In the genomic region with DNA sequence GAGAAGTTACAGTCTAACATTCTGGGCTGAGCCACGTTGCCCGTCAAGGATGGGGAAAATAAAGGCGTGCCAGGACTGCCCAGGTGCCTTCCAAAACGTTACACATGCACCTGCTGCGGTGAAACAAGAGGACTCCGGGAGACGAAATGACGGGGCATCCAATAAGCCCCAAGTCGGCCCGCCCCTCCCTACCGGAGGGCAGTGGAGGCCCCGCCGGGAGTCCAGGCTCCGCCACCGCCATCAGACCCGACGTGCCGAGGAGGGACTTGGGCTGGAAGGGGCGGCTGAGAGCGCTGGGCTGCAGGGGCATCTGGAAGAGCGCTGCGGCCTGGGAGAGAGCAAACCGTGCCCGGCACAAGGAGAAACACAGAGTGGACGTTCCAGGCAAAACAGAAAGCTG, we compare ENCODE assay signal across 26 cellular contexts.
"Had no signal": no experiment of that assay in that cellular context is flagged by ENCODE, and none has a peak within 500 bp of the region (broad histone marks: within the 10 kb centered on the region; RNA-seq: fewer than 3 reads in every experiment).

No MANE protein-coding gene starts in this region.

- FAIRE-seq: K562 had no signal

- DNase-seq: activated B cell treated with CpG ODN at 0.5 μM for 24 hours; activated CD4-positive, alpha-beta T cell treated with anti-CD3 and anti-CD28 coated beads for 1 hour; activated CD4-positive, alpha-beta T cell treated with anti-CD3 and anti-CD28 coated beads, Interleukin-2, amount 10 ng/mL, durations not matched to agents 24 days and 14 days; activated CD4-positive, alpha-beta T cell treated with anti-CD3 and anti-CD28 coated beads, Interleukin-2, amount 50 U/mL, for 48 hours; activated naive CD4-positive, alpha-beta T cell treated with anti-CD3 and anti-CD28 coated beads, Interleukin-2, amount 50 U/mL, for 16 hours; activated naive CD8-positive, alpha-beta T cell treated with anti-CD3 and anti-CD28 coated beads, Interleukin-2, amount 10 ng/mL, durations not matched to agents 7 days and 5 days; activated T-cell treated with anti-CD3 and anti-CD28 coated beads for 4 hours; activated T-cell treated with anti-CD3 and anti-CD28 coated beads, Interleukin-2, amount 50 U/mL, for 48 hours; anterior cingulate cortex; Kasumi-1; NCI-H1048; NCI-H1930; NCI-H2171; NCI-H2227 treated with DMSO at 0.1 percent for 48 hours; NCI-H446 treated with DMSO at 0.1 percent for 48 hours; NCI-H524 treated with DMSO at 0.1 percent for 48 hours; NCI-H82; OCI-M1; Peyer's patch; SHP77; T-helper 17 cell; T-helper 9 cell had no signal

- H3K9me3 ChIP-seq: adrenal gland, Peyer's patch, SJSA1 had no signal

- H3K4me3 ChIP-seq: adrenal gland, K562, Peyer's patch, SJSA1 had no signal

- H3K4me1 ChIP-seq: adrenal gland, Peyer's patch had no signal

- H3K27ac Mint-ChIP-seq: activated B cell treated with CpG ODN at 0.5 μM for 24 hours; activated CD4-positive, alpha-beta T cell treated with anti-CD3 and anti-CD28 coated beads, Interleukin-2, amount 10 ng/mL, durations not matched to agents 24 days and 14 days; activated naive CD8-positive, alpha-beta T cell treated with anti-CD3 and anti-CD28 coated beads, Interleukin-2, amount 10 ng/mL, durations not matched to agents 7 days and 5 days; activated T-helper 17 cell treated with anti-CD3 and anti-CD28 coated beads, Interleukin-2, amount 50 U/mL, for 72 hours; T-helper 17 cell had no signal

- H3K9me3 Mint-ChIP-seq: activated B cell treated with CpG ODN at 0.5 μM for 24 hours; activated CD4-positive, alpha-beta T cell treated with anti-CD3 and anti-CD28 coated beads, Interleukin-2, amount 10 ng/mL, durations not matched to agents 24 days and 14 days; activated naive CD8-positive, alpha-beta T cell treated with anti-CD3 and anti-CD28 coated beads, Interleukin-2, amount 10 ng/mL, durations not matched to agents 7 days and 5 days; activated T-helper 17 cell treated with anti-CD3 and anti-CD28 coated beads, Interleukin-2, amount 50 U/mL, for 72 hours had no signal

- H3K36me3 Mint-ChIP-seq: activated naive CD8-positive, alpha-beta T cell treated with anti-CD3 and anti-CD28 coated beads, Interleukin-2, amount 10 ng/mL, durations not matched to agents 7 days and 5 days had no signal

- H3K27me3 ChIP-seq: adrenal gland, Peyer's patch, SJSA1 had no signal

- H3K36me3 ChIP-seq: adrenal gland, Peyer's patch, SJSA1 had no signal

- H3K27ac ChIP-seq: adrenal gland, Peyer's patch, SJSA1 had no signal

- H3K4me3 Mint-ChIP-seq: activated B cell treated with CpG ODN at 0.5 μM for 24 hours; activated CD4-positive, alpha-beta T cell treated with anti-CD3 and anti-CD28 coated beads, Interleukin-2, amount 10 ng/mL, durations not matched to agents 24 days and 14 days; activated naive CD8-positive, alpha-beta T cell treated with anti-CD3 and anti-CD28 coated beads, Interleukin-2, amount 10 ng/mL, durations not matched to agents 7 days and 5 days; activated T-helper 17 cell treated with anti-CD3 and anti-CD28 coated beads, Interleukin-2, amount 50 U/mL, for 72 hours; T-helper 17 cell had no signal

- H3K4me1 Mint-ChIP-seq: activated B cell treated with CpG ODN at 0.5 μM for 24 hours; activated CD4-positive, alpha-beta T cell treated with anti-CD3 and anti-CD28 coated beads, Interleukin-2, amount 10 ng/mL, durations not matched to agents 24 days and 14 days; activated naive CD8-positive, alpha-beta T cell treated with anti-CD3 and anti-CD28 coated beads, Interleukin-2, amount 10 ng/mL, durations not matched to agents 7 days and 5 days; activated T-helper 17 cell treated with anti-CD3 and anti-CD28 coated beads, Interleukin-2, amount 50 U/mL, for 72 hours; T-helper 17 cell had no signal

- ATAC-seq: activated T-helper 17 cell treated with anti-CD3 and anti-CD28 coated beads, Interleukin-2, amount 50 U/mL, for 72 hours; K562; T-helper 17 cell had no signal
